ENCODE assay signal across 8 cellular contexts in genomic region chr19:5131031-5131865, GRCh38.
DNase-seq lines count a peak whose midpoint lies in the region; ATAC-seq lines count a peak whose summit lies in the region.

No MANE protein-coding gene starts in this region.

- CTCF ChIA-PET in activated CD8-positive, alpha-beta memory T cell treated with anti-CD3 and anti-CD28 coated beads, Interleukin-2, amount 10 ng/mL, durations not matched to agents 7 days and 5 days (lab: Charles Lee) = interaction anchor here (1.2 kb wide), 1 partner anchor 19 kb away, joined by 3 read pairs; no protein-coding TSS in a partner anchor

- peak; percentile 30 for DNase-seq in DMS79 treated with DMSO at 0.1 percent for 48 hours (lab: John Stamatoyannopoulos, UW)
- DNase-seq in DMS79 (lab: John Stamatoyannopoulos, UW) = no peak
- DNase-seq in activated CD8-positive, alpha-beta memory T cell treated with anti-CD3 and anti-CD28 coated beads, Interleukin-2, amount 10 ng/mL, durations not matched to agents 7 days and 5 days = no peak
- no peak for DNase-seq in stimulated activated effector memory CD8-positive, alpha-beta T cell treated with anti-CD3 and anti-CD28 coated beads, Interleukin-12 subunit alpha, Interleukin-12 subunit beta, amount 100 ng/mL, for 72 hours (ENCODE audit: low spot score in 2 of 2)
- no peak for DNase-seq in sciatic nerve (ENCODE audit: low spot score)
- DNase-seq in NCI-H524 treated with DMSO at 0.1 percent for 48 hours (lab: John Stamatoyannopoulos, UW) = no peak
- no peak for DNase-seq in stimulated activated CD4-positive, alpha-beta T cell treated with anti-CD3 and anti-CD28 coated beads, Interleukin-2, amount 100 ng/mL, for 24 hours

- no peaks in the 10 kb centered on the region for H3K9me3 Mint-ChIP-seq in activated CD8-positive, alpha-beta memory T cell treated with anti-CD3 and anti-CD28 coated beads, Interleukin-2, amount 10 ng/mL, durations not matched to agents 7 days and 5 days (ENCODE audit: low read depth)
- no peaks in the 10 kb centered on the region for H3K9me3 Mint-ChIP-seq in stimulated activated effector memory CD8-positive, alpha-beta T cell treated with anti-CD3 and anti-CD28 coated beads, Interleukin-12 subunit alpha, Interleukin-12 subunit beta, amount 100 ng/mL, for 72 hours

- H3K4me1 Mint-ChIP-seq in activated CD8-positive, alpha-beta memory T cell treated with anti-CD3 and anti-CD28 coated beads, Interleukin-2, amount 10 ng/mL, durations not matched to agents 7 days and 5 days = peaks cover 21% of the 10 kb centered on the region
- peaks cover 13% of the 10 kb centered on the region for H3K4me1 Mint-ChIP-seq in stimulated activated effector memory CD8-positive, alpha-beta T cell treated with anti-CD3 and anti-CD28 coated beads, Interleukin-12 subunit alpha, Interleukin-12 subunit beta, amount 100 ng/mL, for 72 hours

- intact Hi-C loops in sciatic nerve (cut with DNase I) = loop anchor here (10.0 kb wide), 1 partner anchor 76 kb away; no protein-coding TSS in a partner anchor

- ATAC-seq in HG02870 (IDR thresholded peaks at IDR 0.05; ENCODE audit: unreplicated experiment) = peak; percentile 42
- ATAC-seq in activated CD8-positive, alpha-beta memory T cell treated with anti-CD3 and anti-CD28 coated beads, Interleukin-2, amount 10 ng/mL, durations not matched to agents 7 days and 5 days = peak; percentile 22
- ATAC-seq in stimulated activated effector memory CD8-positive, alpha-beta T cell treated with anti-CD3 and anti-CD28 coated beads, Interleukin-12 subunit alpha, Interleukin-12 subunit beta, amount 100 ng/mL, for 72 hours = no peak
- no peak for ATAC-seq in sciatic nerve

- peak overlapping the region; percentile 56 for H3K4me3 Mint-ChIP-seq in activated CD8-positive, alpha-beta memory T cell treated with anti-CD3 and anti-CD28 coated beads, Interleukin-2, amount 10 ng/mL, durations not matched to agents 7 days and 5 days
- H3K4me3 Mint-ChIP-seq in stimulated activated effector memory CD8-positive, alpha-beta T cell treated with anti-CD3 and anti-CD28 coated beads, Interleukin-12 subunit alpha, Interleukin-12 subunit beta, amount 100 ng/mL, for 72 hours = peak overlapping the region; percentile 57

- no peaks in the 10 kb centered on the region for H3K36me3 Mint-ChIP-seq in activated CD8-positive, alpha-beta memory T cell treated with anti-CD3 and anti-CD28 coated beads, Interleukin-2, amount 10 ng/mL, durations not matched to agents 7 days and 5 days
- H3K36me3 Mint-ChIP-seq in stimulated activated effector memory CD8-positive, alpha-beta T cell treated with anti-CD3 and anti-CD28 coated beads, Interleukin-12 subunit alpha, Interleukin-12 subunit beta, amount 100 ng/mL, for 72 hours = peaks cover 47% of the 10 kb centered on the region

- no peaks in the 10 kb centered on the region for H3K27me3 Mint-ChIP-seq in activated CD8-positive, alpha-beta memory T cell treated with anti-CD3 and anti-CD28 coated beads, Interleukin-2, amount 10 ng/mL, durations not matched to agents 7 days and 5 days

- peak overlapping the region; percentile 84 for H3K27ac Mint-ChIP-seq in activated CD8-positive, alpha-beta memory T cell treated with anti-CD3 and anti-CD28 coated beads, Interleukin-2, amount 10 ng/mL, durations not matched to agents 7 days and 5 days
- peak overlapping the region; percentile 90 for H3K27ac Mint-ChIP-seq in stimulated activated effector memory CD8-positive, alpha-beta T cell treated with anti-CD3 and anti-CD28 coated beads, Interleukin-12 subunit alpha, Interleukin-12 subunit beta, amount 100 ng/mL, for 72 hours

Comparison
In these comparisons a context has a peak if more than half of its experiments do, and no peak if none do; other contexts are left out.
1. ATAC-seq: peak in HG02870 (single experiment) and activated CD8-positive, alpha-beta memory T cell treated with anti-CD3 and anti-CD28 coated beads, Interleukin-2, amount 10 ng/mL, durations not matched to agents 7 days and 5 days (single experiment); none in stimulated activated effector memory CD8-positive, alpha-beta T cell treated with anti-CD3 and anti-CD28 coated beads, Interleukin-12 subunit alpha, Interleukin-12 subunit beta, amount 100 ng/mL, for 72 hours (single experiment) and sciatic nerve (single experiment).